ENCODE assay signal across 8 cellular contexts in the genomic region with DNA sequence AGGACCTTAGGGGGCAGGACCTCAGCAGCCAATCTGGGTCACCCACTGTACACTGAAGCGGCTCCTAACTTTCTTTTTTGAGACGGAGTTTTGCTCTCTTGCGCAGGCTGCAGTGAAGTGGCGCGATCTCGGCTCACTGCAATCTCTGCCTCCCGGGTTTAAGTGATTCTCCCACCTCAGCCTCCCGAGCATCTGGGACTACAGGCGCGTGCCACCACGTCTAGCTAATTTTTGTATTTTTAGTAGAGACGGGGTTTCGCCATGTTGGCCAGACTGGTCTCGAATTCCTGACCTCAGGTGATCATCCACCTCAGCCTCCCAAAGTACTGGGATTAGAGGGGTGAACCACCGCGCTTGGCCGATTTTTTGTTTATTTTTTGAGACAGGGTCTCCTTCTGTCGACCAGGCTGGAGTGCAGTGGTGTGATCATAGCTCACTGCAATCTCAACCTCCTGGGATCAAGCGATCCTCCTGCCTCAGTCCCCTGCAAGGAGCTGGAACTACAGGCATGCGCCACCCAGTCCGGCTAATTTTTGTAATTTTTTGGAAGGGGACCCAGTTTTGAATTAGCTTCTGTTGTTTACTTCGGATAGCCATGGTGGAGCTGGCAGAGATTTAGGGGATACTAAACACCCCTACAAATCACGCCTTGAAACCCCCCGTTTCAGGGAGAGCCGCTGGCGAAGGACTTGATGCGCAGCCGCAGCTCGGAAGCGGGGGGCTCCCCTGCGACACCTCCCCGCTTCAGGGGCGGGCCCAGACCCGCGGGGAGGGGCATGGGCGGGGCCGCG. TPM values are rescaled to one million over a fixed set of nuclear protein-coding genes. Genes with fewer than 3 reads are reported as not detected.
DNase-seq lines count a peak whose midpoint lies in the region; ATAC-seq, FAIRE-seq and TF ChIP-seq lines count a peak whose summit lies in the region.

No MANE protein-coding gene starts in this region.

- ATAC-seq in heart right ventricle (no peak), left ventricle myocardium superior (no peak), lung (ENCODE audit: insufficient read depth, low FRiP score) (no peak), GM21576 (IDR thresholded peaks at IDR 0.05; ENCODE audit: unreplicated experiment) (no peak)

- H3K27me3 ChIP-seq in heart right ventricle (no peaks in the 10 kb centered on the region), lung (ENCODE audit: control insufficient read depth, insufficient read depth) (no peaks in the 10 kb centered on the region)

- H3K27ac ChIP-seq in heart right ventricle (peak overlapping the region in 9 of 10 donors; percentile 96 to 99 (median 98)), lung (ENCODE audit: low read depth in 1 of 2, low read length in 1 of 2) (peak overlapping the region; percentile 96 to 98)

- H3K27me3 Mint-ChIP-seq in brain, result peaks cover 21% of the 10 kb centered on the region

- TF ChIP-seq CTCF in heart right ventricle (IDR thresholded peaks at IDR 0.05) (no peak), brain (conservative IDR thresholded peaks at IDR 0.05) (no peak), lung (IDR thresholded peaks at IDR 0.05; ENCODE audit: control extremely low read depth, extremely low read depth) (no peak)

- no peaks in the 10 kb centered on the region for H3K9me3 Mint-ChIP-seq in brain

- H3K4me1 Mint-ChIP-seq in brain, result peaks cover 42% of the 10 kb centered on the region

- 34 to 35% methylated on average over 38 of the region's 38 CpGs for WGBS in heart right ventricle, 2 donors
- 33 to 38% methylated on average over 38 of the region's 38 CpGs for WGBS in lung, 2 donors

- H3K4me3 Mint-ChIP-seq in brain, result peak overlapping the region; percentile 56 to 80 (median 77)

- peaks cover 6% of the 10 kb centered on the region for H3K36me3 Mint-ChIP-seq in brain

- DNase-seq in heart right ventricle (no peak), left ventricle myocardium superior (no peak), lung (ENCODE audit: low spot score) (no peak), urothelium cell line (ENCODE audit: low spot score) (peak; percentile 93), NCI-H1417 (lab: John Stamatoyannopoulos, UW) (no peak), NCI-H1092 treated with DMSO at 0.1 percent for 48 hours (lab: John Stamatoyannopoulos, UW) (no peak)

- H3K4me3 ChIP-seq in heart right ventricle (peak overlapping the region; percentile 77 to 100 (median 95)), lung (peak overlapping the region; percentile 94)

- H3K27ac Mint-ChIP-seq in brain, result peak overlapping the region; percentile 66 to 88 (median 82)

- H3K4me1 ChIP-seq in heart right ventricle (peaks cover 21 to 65% (median 53%) of the 10 kb centered on the region in 9 donors), lung (ENCODE audit: control insufficient read depth in 2 of 2, insufficient read depth in 2 of 2, low read length in 2 of 2) (peaks cover 10 to 12% of the 10 kb centered on the region in 2 donors)

- peaks cover 0 to 7% (median 2%) of the 10 kb centered on the region in 9 donors for H3K36me3 ChIP-seq in heart right ventricle
- peaks cover 0 to 4% of the 10 kb centered on the region in 2 donors for H3K36me3 ChIP-seq in lung (ENCODE audit: control insufficient read depth in 2 of 2, insufficient read depth in 2 of 2, low read length in 2 of 2)

- no peaks in the 10 kb centered on the region for H3K9me3 ChIP-seq in heart right ventricle
- no peaks in the 10 kb centered on the region for H3K9me3 ChIP-seq in lung (ENCODE audit: control insufficient read depth in 2 of 2, insufficient read depth in 1 of 2, low read length in 1 of 2)

- no peak for FAIRE-seq in urothelium cell line (lab: Jason Lieb, UNC)

- intact Hi-C loops in heart right ventricle (cut with DNase I), result loop anchor here in 6 of 10 donors (2.0 to 10.0 kb wide), 7 partner anchors 67 to 331 kb away; partner anchors contain the start of genes UBL7 (in 3 of the 6) and ARID3B (in 2 of the 6)
- intact Hi-C loops in left ventricle myocardium superior (cut with micrococcal nuclease), result loop anchor here (10.0 kb wide), 1 partner anchor 69 kb away; the partner anchor contains the start of gene ARID3B

RNA-seq across cellular contexts. Expression of gene CLK3, which starts 1.5 kb away (rescaled TPM):
- total RNA-seq in heart right ventricle (10 to 100 TPM; 40.2 to 52.1 (median 45.2) TPM), left ventricle myocardium superior (55.3 TPM), lung (10 to 100 TPM; 65.9 to 70.4 TPM)
- polyA plus RNA-seq in heart right ventricle (10 to 100 TPM; 27.7 to 73.6 TPM), brain (ENCODE audit: insufficient read depth, low read depth, low replicate concordance) (61.8 TPM), lung (10 to 100 TPM; 56.1 to 63.3 TPM)
